In genomic region chr17:8859029-8859803, GRCh38 we compare ENCODE assay signal across 1 cellular context.
TF ChIP-seq lines count a peak whose summit lies in the region.

No MANE protein-coding gene starts in this region.

TF ChIP-seq in GM12878, 131 proteins besides CTCF, POLR2A, EP300 and RAD21 (continued from another document):
- TF ChIP-seq, protein P1, sequence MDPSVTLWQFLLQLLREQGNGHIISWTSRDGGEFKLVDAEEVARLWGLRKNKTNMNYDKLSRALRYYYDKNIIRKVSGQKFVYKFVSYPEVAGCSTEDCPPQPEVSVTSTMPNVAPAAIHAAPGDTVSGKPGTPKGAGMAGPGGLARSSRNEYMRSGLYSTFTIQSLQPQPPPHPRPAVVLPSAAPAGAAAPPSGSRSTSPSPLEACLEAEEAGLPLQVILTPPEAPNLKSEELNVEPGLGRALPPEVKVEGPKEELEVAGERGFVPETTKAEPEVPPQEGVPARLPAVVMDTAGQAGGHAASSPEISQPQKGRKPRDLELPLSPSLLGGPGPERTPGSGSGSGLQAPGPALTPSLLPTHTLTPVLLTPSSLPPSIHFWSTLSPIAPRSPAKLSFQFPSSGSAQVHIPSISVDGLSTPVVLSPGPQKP (IDR thresholded peaks at IDR 0.05; ENCODE audit: low read depth, low read length), result no peak
- TF ChIP-seq FOXK2 (IDR thresholded peaks at IDR 0.05) (no peak), FOXM1 (IDR thresholded peaks at IDR 0.05; ENCODE audit: low read depth, low read length) (no peak), BACH1 (IDR thresholded peaks at IDR 0.05; ENCODE audit: borderline replicate concordance) (no peak; the same call in 1 of the 2 replicates), ATF7 (IDR thresholded peaks at IDR 0.05; ENCODE audit: low read depth) (peak; percentile 52; the same call in 1 of the 2 replicates)
TF ChIP-seq in GM12878: peak in this region for 50.
